ENCODE assay signal across 32 cellular contexts in genomic region chrX:8273451-8273894, GRCh38.
DNase-seq lines count a peak whose midpoint lies in the region; ATAC-seq, FAIRE-seq and TF ChIP-seq lines count a peak whose summit lies in the region.
"Had no signal": no experiment of that assay in that cellular context is flagged by ENCODE, and none has a peak within 500 bp of the region (broad histone marks: within the 10 kb centered on the region; RNA-seq: fewer than 3 reads in every experiment).

No MANE protein-coding gene starts in this region.

- no peaks in the 10 kb centered on the region for H3K9me3 ChIP-seq in astrocyte (ENCODE audit: insufficient read depth, low read depth, low read length)
- H3K9me3 ChIP-seq: esophagus squamous epithelium, pancreas, upper lobe of left lung had no signal

- H2AFZ ChIP-seq in astrocyte (ENCODE audit: low read depth, low read length), result no peak overlapping the region
- H2AFZ ChIP-seq: GM23338 had no signal

- no peaks in the 10 kb centered on the region for H3K4me1 Mint-ChIP-seq in astrocyte (ENCODE audit: low read depth, unreplicated experiment)
- H3K4me1 Mint-ChIP-seq: GM23338, neural crest cell had no signal

- no peaks in the 10 kb centered on the region for H3K27me3 Mint-ChIP-seq in astrocyte (ENCODE audit: low read depth, unreplicated experiment)
- H3K27me3 Mint-ChIP-seq: activated CD4-positive, alpha-beta memory T cell treated with anti-CD3 and anti-CD28 coated beads for 36 hours had no signal

- no peak overlapping the region for H3K4me3 Mint-ChIP-seq in astrocyte (ENCODE audit: unreplicated experiment)
- H3K4me3 Mint-ChIP-seq: activated CD4-positive, alpha-beta memory T cell treated with anti-CD3 and anti-CD28 coated beads for 36 hours; activated naive CD4-positive, alpha-beta T cell treated with anti-CD3 and anti-CD28 coated beads for 36 hours; activated T-helper 1 cell treated with anti-CD3 and anti-CD28 coated beads, Interleukin-12 subunit alpha, Interleukin-12 subunit beta, Interleukin-2, Interleukin-4 antibody, amounts not matched to agents 30 ng/mL and 10 ng/mL and 1 ng/mL, durations not matched to agents 14 hours and 24 hours and 36 hours; GM23338; neural crest cell; T-helper 2 cell treated with Interferon-gamma antibody and Interleukin-4, amounts not matched to agents 5 μg/mL and 100 μg/mL, for 36 hours had no signal

- peak overlapping the region; percentile 80 for H3K27ac ChIP-seq in astrocyte (ENCODE audit: low read depth, low read length)
- H3K27ac ChIP-seq: BLaER1 treated with 17β-estradiol and CSF1 and Interleukin-3, amounts not matched to agents 10 nM and 100 nM; esophagus squamous epithelium; heart right ventricle; pancreas; skin epidermis had no signal

- ATAC-seq in GM18858 (IDR thresholded peaks at IDR 0.05; ENCODE audit: unreplicated experiment), result no peak
- ATAC-seq in GM21360 (IDR thresholded peaks at IDR 0.05; ENCODE audit: unreplicated experiment), result no peak
- no peak for ATAC-seq in left cardiac atrium
- ATAC-seq: GM23338, heart right ventricle, left colon, pancreas had no signal

- peak; percentile 47 for FAIRE-seq in astrocyte (lab: Jason Lieb, UNC)
- FAIRE-seq: frontal cortex, pancreas had no signal

- peak overlapping the region; percentile 22 for H3K4me2 ChIP-seq in astrocyte (ENCODE audit: low read length)
- H3K4me2 ChIP-seq: BLaER1 treated with 17β-estradiol and CSF1 and Interleukin-3, amounts not matched to agents 10 nM and 100 nM; GM23338 had no signal

- no peak overlapping the region for H3K27ac Mint-ChIP-seq in astrocyte (ENCODE audit: unreplicated experiment)
- H3K27ac Mint-ChIP-seq: activated CD4-positive, alpha-beta memory T cell treated with anti-CD3 and anti-CD28 coated beads for 36 hours; activated naive CD4-positive, alpha-beta T cell treated with anti-CD3 and anti-CD28 coated beads for 36 hours; activated T-helper 1 cell treated with anti-CD3 and anti-CD28 coated beads, Interleukin-12 subunit alpha, Interleukin-12 subunit beta, Interleukin-2, Interleukin-4 antibody, amounts not matched to agents 30 ng/mL and 10 ng/mL and 1 ng/mL, durations not matched to agents 14 hours and 24 hours and 36 hours; GM23338; T-helper 2 cell treated with Interferon-gamma antibody and Interleukin-4, amounts not matched to agents 5 μg/mL and 100 μg/mL, for 36 hours had no signal

- H3K36me3 Mint-ChIP-seq in astrocyte (ENCODE audit: low read depth, unreplicated experiment), result no peaks in the 10 kb centered on the region
- H3K36me3 Mint-ChIP-seq: activated CD4-positive, alpha-beta memory T cell treated with anti-CD3 and anti-CD28 coated beads for 36 hours had no signal

- H3K27me3 ChIP-seq in astrocyte (ENCODE audit: insufficient read depth, low read length), result no peaks in the 10 kb centered on the region
- H3K27me3 ChIP-seq: BLaER1 treated with 17β-estradiol and CSF1 and Interleukin-3, amounts not matched to agents 10 nM and 100 nM; esophagus squamous epithelium; heart right ventricle; pancreas; upper lobe of left lung had no signal

- intact Hi-C loops in left cardiac atrium (cut with DNase I), result no loop called here

- H4K20me1 ChIP-seq in astrocyte (ENCODE audit: insufficient read depth, low read length), result no peaks in the 10 kb centered on the region
- H4K20me1 ChIP-seq: BLaER1 treated with 17β-estradiol and CSF1 and Interleukin-3, amounts not matched to agents 10 nM and 100 nM had no signal

- no peaks in the 10 kb centered on the region for H3K36me3 ChIP-seq in astrocyte (ENCODE audit: insufficient read depth, low read length)
- H3K36me3 ChIP-seq: BLaER1 treated with 17β-estradiol and CSF1 and Interleukin-3, amounts not matched to agents 10 nM and 100 nM; esophagus squamous epithelium; heart right ventricle; pancreas; upper lobe of left lung had no signal

- DNase-seq in M059J (ENCODE audit: low read depth) (peak; percentile 7), astrocyte (ENCODE audit: low read depth) (peak; percentile 67), fibroblast of pulmonary artery (ENCODE audit: low read depth) (peak; percentile 22), renal cortical epithelial cell (ENCODE audit: low read depth) (peak; percentile 11), GDM1 (lab: John Stamatoyannopoulos, UW) (no peak), left cardiac atrium (no peak)
- DNase-seq: activated CD4-positive, alpha-beta memory T cell treated with anti-CD3 and anti-CD28 coated beads for 36 hours; activated CD4-positive, alpha-beta T cell treated with anti-CD3 and anti-CD28 coated beads for 1 hour; activated naive CD4-positive, alpha-beta T cell treated with anti-CD3 and anti-CD28 coated beads for 36 hours; amniotic stem cell; DMS53; esophagus squamous epithelium; GF-D8; heart right ventricle; left colon; NCI-H1930; NCI-H524 treated with DMSO at 0.1 percent for 48 hours; NK-92 treated with Interleukin-12 subunit alpha and Interleukin-12 subunit beta, amount 100 ng/mL, for 24 hours; pancreas; retina; SHP77; stimulated activated naive CD4-positive, alpha-beta T cell; upper lobe of left lung had no signal

- H3K9ac ChIP-seq in astrocyte (ENCODE audit: low read length), result peak overlapping the region; percentile 35
- H3K9ac ChIP-seq: BLaER1 treated with 17β-estradiol and CSF1 and Interleukin-3, amounts not matched to agents 10 nM and 100 nM had no signal

- TF ChIP-seq CTCF in astrocyte (IDR thresholded peaks at IDR 0.05; ENCODE audit: insufficient read depth, low read depth, low read length) (no peak), fibroblast of pulmonary artery (IDR thresholded peaks at IDR 0.05; ENCODE audit: low read length, missing control alignments) (no peak)

- H3K4me3 ChIP-seq in astrocyte (ENCODE audit: insufficient read depth, low read depth, low read length) (no peak overlapping the region), fibroblast of pulmonary artery (replicated peaks; ENCODE audit: low read depth, low read length) (no peak overlapping the region)
- H3K4me3 ChIP-seq: BLaER1 treated with 17β-estradiol and CSF1 and Interleukin-3, amounts not matched to agents 10 nM and 100 nM; esophagus squamous epithelium; GM23338; heart right ventricle; pancreas; skin epidermis; upper lobe of left lung had no signal

- H3K9me3 Mint-ChIP-seq in astrocyte (ENCODE audit: unreplicated experiment), result peaks cover 4% of the 10 kb centered on the region
- H3K9me3 Mint-ChIP-seq: activated T-helper 1 cell treated with anti-CD3 and anti-CD28 coated beads, Interleukin-12 subunit alpha, Interleukin-12 subunit beta, Interleukin-2, Interleukin-4 antibody, amounts not matched to agents 30 ng/mL and 10 ng/mL and 1 ng/mL, durations not matched to agents 14 hours and 24 hours and 36 hours had no signal

- H3K4me1 ChIP-seq in astrocyte (ENCODE audit: insufficient read depth, low read length), result peaks cover 9% of the 10 kb centered on the region
- H3K4me1 ChIP-seq: BLaER1 treated with 17β-estradiol and CSF1 and Interleukin-3, amounts not matched to agents 10 nM and 100 nM; esophagus squamous epithelium; heart right ventricle; pancreas; upper lobe of left lung had no signal

- H3K79me2 ChIP-seq in astrocyte (ENCODE audit: insufficient read depth, low read length), result no peaks in the 10 kb centered on the region

Comparison
In these comparisons a context has a peak if more than half of its experiments do, and no peak if none do; other contexts are left out.
1. DNase-seq: peak in M059J (single experiment), astrocyte (single experiment), fibroblast of pulmonary artery (single experiment) and renal cortical epithelial cell (single experiment); none in GDM1 (single experiment) and left cardiac atrium (single experiment).